Comparison of ENCODE assay signal across 8 cellular contexts in the genomic region with DNA sequence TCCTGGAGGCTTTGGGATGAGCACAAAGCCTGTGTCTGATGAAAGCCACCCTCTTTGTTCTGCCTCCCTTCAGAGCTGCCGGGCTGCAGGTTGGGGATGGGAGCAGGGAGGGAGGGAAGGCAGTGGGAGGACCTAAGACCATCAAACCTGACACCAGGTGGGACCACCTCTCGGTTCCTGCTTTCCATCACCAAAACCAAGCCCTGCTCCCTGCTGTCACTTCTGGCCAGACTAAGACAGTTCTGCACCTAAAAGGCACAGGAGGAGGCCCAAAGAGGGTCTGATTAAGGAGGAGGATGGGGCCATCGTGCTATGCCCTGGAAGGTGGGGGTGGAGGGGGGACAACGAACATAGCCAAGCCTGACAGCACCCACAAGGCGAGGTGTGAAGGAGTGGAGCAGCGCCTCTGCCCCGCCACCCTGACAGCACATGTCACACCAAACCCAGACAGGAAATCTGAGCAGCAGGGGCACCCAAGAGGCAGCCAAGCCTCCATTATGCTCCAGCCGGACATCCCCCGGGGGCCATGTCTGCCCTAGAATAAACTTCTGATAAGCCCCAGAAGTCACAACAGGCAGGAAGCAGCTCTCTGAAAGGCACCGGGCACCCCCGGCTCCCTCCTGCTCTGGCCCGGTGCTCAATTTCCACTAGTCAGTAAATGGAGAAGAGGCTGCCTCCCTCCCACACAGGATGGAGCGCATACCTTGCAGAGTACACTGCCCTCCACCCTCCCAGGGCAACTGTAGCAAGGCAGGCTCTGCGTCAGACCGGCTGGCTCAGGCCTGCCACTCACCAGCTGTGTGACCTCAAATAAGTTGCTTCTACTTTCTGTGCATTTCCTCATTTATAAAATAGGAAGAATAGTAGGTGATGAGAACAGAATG. TPM values are rescaled to one million over a fixed set of nuclear protein-coding genes. Genes with fewer than 3 reads are reported as not detected.
DNase-seq lines count a peak whose midpoint lies in the region; ATAC-seq and TF ChIP-seq lines count a peak whose summit lies in the region.
"Had no signal": no experiment of that assay in that cellular context is flagged by ENCODE, and none has a peak within 500 bp of the region (broad histone marks: within the 10 kb centered on the region; RNA-seq: fewer than 3 reads in every experiment).

No MANE protein-coding gene starts in this region.

- no peak overlapping the region for H3K9ac ChIP-seq in SK-N-SH

- peaks cover 98% of the 10 kb centered on the region for H3K79me2 ChIP-seq in SK-N-SH (ENCODE audit: insufficient read depth)

- H2AFZ ChIP-seq in SK-N-SH (ENCODE audit: low read depth): no peak overlapping the region

- H3K4me1 ChIP-seq in SK-N-SH (ENCODE audit: control insufficient read depth in 1 of 2, insufficient read depth in 2 of 2, low read depth in 1 of 2, low read length in 1 of 2): peaks cover 35 to 70% of the 10 kb centered on the region in 2 experiments
- peaks cover 0 to 1% of the 10 kb centered on the region in 2 donors for H3K4me1 ChIP-seq in aorta (ENCODE audit: control insufficient read depth in 1 of 2, insufficient read depth in 2 of 2, low read length in 2 of 2)

- H3F3A ChIP-seq in SK-N-SH (replicated peaks; ENCODE audit: insufficient read depth): peaks cover 10% of the 10 kb centered on the region

- peaks cover 93% of the 10 kb centered on the region for H4K20me1 ChIP-seq in SK-N-SH (ENCODE audit: insufficient read depth)

- H3K4me3 Mint-ChIP-seq in effector memory CD8-positive, alpha-beta T cell: peak overlapping the region; percentile 61 to 78
- H3K4me3 Mint-ChIP-seq: T-helper 1 cell treated with Interleukin-12 subunit alpha and Interleukin-12 subunit beta and Interleukin-4 antibody, amounts not matched to agents 30 μg/mL and 1 μg/mL, for 36 hours had no signal

- POLR2A ChIA-PET in SK-N-SH (lab: Yijun Ruan, JAX): interaction anchor here (0.6 to 1.6 kb wide), 5 partner anchors 10 to 152 kb away, joined by 3 to 9 read pairs (median 4); a partner anchor contains a TSS

- H3K9me3 Mint-ChIP-seq in effector memory CD8-positive, alpha-beta T cell: no peaks in the 10 kb centered on the region
- H3K9me3 Mint-ChIP-seq: T-helper 1 cell treated with Interleukin-12 subunit alpha and Interleukin-12 subunit beta and Interleukin-4 antibody, amounts not matched to agents 30 μg/mL and 1 μg/mL, for 36 hours had no signal

- no peak overlapping the region for H3K4me3 ChIP-seq in SK-N-SH (ENCODE audit: low read depth in 2 of 2, low read length in 1 of 2)
- H3K4me3 ChIP-seq in aorta (ENCODE audit: low read length in 2 of 2): no peak overlapping the region

- peak; percentile 29 for TF ChIP-seq RAD21 in SK-N-SH (IDR thresholded peaks at IDR 0.05; ENCODE audit: low read length)

- DNase-seq in SK-N-SH: peak; percentile 80
- peak; percentile 75 to 79 (median 77) for DNase-seq in effector memory CD8-positive, alpha-beta T cell
- DNase-seq in myocyte (ENCODE audit: low read depth): peak; percentile 24
- DNase-seq in aorta: peak in 1 of 2 donors; percentile 60
- DNase-seq in NCI-H1436 (lab: John Stamatoyannopoulos, UW): no peak

- 42% methylated on average over 11 of the region's 15 CpGs for WGBS in SK-N-SH (ENCODE audit: low lambda C conversion rate)
- 25 to 29% methylated on average over 15 of the region's 15 CpGs for WGBS in aorta, 2 donors

- peak overlapping the region; percentile 52; the same call in 1 of the 2 replicates for H3K4me2 ChIP-seq in SK-N-SH

- H3K27me3 Mint-ChIP-seq in effector memory CD8-positive, alpha-beta T cell: no peaks in the 10 kb centered on the region

- H3K27me3 ChIP-seq in SK-N-SH (ENCODE audit: insufficient read depth) (no peaks in the 10 kb centered on the region), aorta (ENCODE audit: control insufficient read depth in 1 of 2, insufficient read depth in 2 of 2, low read length in 1 of 2) (no peaks in the 10 kb centered on the region)

- CTCF ChIA-PET in SK-N-SH (lab: Yijun Ruan, JAX): interaction anchor here (0.8 to 1.4 kb wide), 4 partner anchors 8 to 106 kb away, joined by 3 to 4 read pairs (median 4); a partner anchor contains a TSS

- H3K9me2 ChIP-seq in SK-N-SH: no peaks in the 10 kb centered on the region

- H3K36me3 ChIP-seq in SK-N-SH (replicated peaks in 1 of 2; ENCODE audit: control insufficient read depth in 1 of 2, insufficient read depth in 2 of 2, low read length in 1 of 2) (no peaks in the 10 kb centered on the region), aorta (ENCODE audit: control insufficient read depth in 1 of 2, insufficient read depth in 2 of 2, low read length in 1 of 2) (no peaks in the 10 kb centered on the region)

- peaks cover 22% of the 10 kb centered on the region for H3K36me3 Mint-ChIP-seq in effector memory CD8-positive, alpha-beta T cell (ENCODE audit: insufficient read depth)

- ATAC-seq in GM18907 (IDR thresholded peaks at IDR 0.05; ENCODE audit: unreplicated experiment): peak; percentile 54
- peak; percentile 44 for ATAC-seq in HG02943 (IDR thresholded peaks at IDR 0.05; ENCODE audit: low read depth, unreplicated experiment)
- peak; percentile 84 for ATAC-seq in effector memory CD8-positive, alpha-beta T cell (replicated peaks)
- peak; percentile 39 for ATAC-seq in aorta (ENCODE audit: low FRiP score)

- H3K27ac Mint-ChIP-seq in effector memory CD8-positive, alpha-beta T cell: peak overlapping the region; percentile 95 to 97
- H3K27ac Mint-ChIP-seq: T-helper 1 cell treated with Interleukin-12 subunit alpha and Interleukin-12 subunit beta and Interleukin-4 antibody, amounts not matched to agents 30 μg/mL and 1 μg/mL, for 36 hours had no signal

- no peak for TF ChIP-seq CTCF in SK-N-SH (IDR thresholded peaks at IDR 0.05)

- peak overlapping the region; percentile 28 to 99; a peak in 3 of 4 replicates for H3K27ac ChIP-seq in SK-N-SH (ENCODE audit: low read depth in 2 of 2, low read length in 1 of 2)
- H3K27ac ChIP-seq in aorta (ENCODE audit: low read depth in 1 of 2, low read length in 2 of 2): no peak overlapping the region

- peak in 1 of 2 experiments; percentile 87; a peak in 2 of 4 replicates for TF ChIP-seq EP300 in SK-N-SH (IDR thresholded peaks at IDR 0.05; ENCODE audit: borderline replicate concordance in 1 of 2, low read depth in 1 of 2, low read length in 1 of 2)

- intact Hi-C loops in aorta (cut with DNase I): no loop called here

- peaks cover 52 to 53% of the 10 kb centered on the region in 2 donors for H3K4me1 Mint-ChIP-seq in effector memory CD8-positive, alpha-beta T cell (ENCODE audit: low read depth in 2 of 2)

- H3K9me3 ChIP-seq in SK-N-SH: no peaks in the 10 kb centered on the region
- H3K9me3 ChIP-seq in aorta (ENCODE audit: control insufficient read depth, low read length): no peaks in the 10 kb centered on the region

TF ChIP-seq in SK-N-SH, 30 proteins besides CTCF, POLR2A, EP300 and RAD21 (continues in another document):
- TF ChIP-seq MXI1 (IDR thresholded peaks at IDR 0.05; ENCODE audit: low read depth, low read length) (peak; percentile 83; the same call in 1 of the 2 replicates), TAF1 (IDR thresholded peaks at IDR 0.05; ENCODE audit: borderline replicate concordance, low read depth, low read length) (no peak), MEF2A (IDR thresholded peaks at IDR 0.05; ENCODE audit: borderline replicate concordance, low read depth) (no peak), TCF12 (IDR thresholded peaks at IDR 0.05) (peak; percentile 15; the same call in 1 of the 2 replicates), NRF1 (IDR thresholded peaks at IDR 0.05; ENCODE audit: low read depth, low read length) (no peak), NFIC (IDR thresholded peaks at IDR 0.05; ENCODE audit: borderline replicate concordance) (no peak), TEAD4 (IDR thresholded peaks at IDR 0.05; ENCODE audit: borderline replicate concordance, insufficient read depth) (no peak), GABPA (IDR thresholded peaks at IDR 0.05; ENCODE audit: low read depth) (no peak), YY1 (IDR thresholded peaks at IDR 0.05; ENCODE audit: low read depth) (no peak), SIN3A (IDR thresholded peaks at IDR 0.05; ENCODE audit: borderline replicate concordance, low read depth, low read length) (no peak), JUND (IDR thresholded peaks at IDR 0.05) (no peak), SMC3 (IDR thresholded peaks at IDR 0.05; ENCODE audit: low read depth, low read length) (no peak; the same call in 1 of the 2 replicates), FOXM1 (IDR thresholded peaks at IDR 0.05; ENCODE audit: low read depth) (no peak), FOXJ3 (CRISPR knock-in tag; IDR thresholded peaks at IDR 0.05) (peak; percentile 35; the same call in 1 of the 2 replicates), RCOR1 (IDR thresholded peaks at IDR 0.05; ENCODE audit: low read length) (peak; percentile 91)
- TF ChIP-seq, protein P1, sequence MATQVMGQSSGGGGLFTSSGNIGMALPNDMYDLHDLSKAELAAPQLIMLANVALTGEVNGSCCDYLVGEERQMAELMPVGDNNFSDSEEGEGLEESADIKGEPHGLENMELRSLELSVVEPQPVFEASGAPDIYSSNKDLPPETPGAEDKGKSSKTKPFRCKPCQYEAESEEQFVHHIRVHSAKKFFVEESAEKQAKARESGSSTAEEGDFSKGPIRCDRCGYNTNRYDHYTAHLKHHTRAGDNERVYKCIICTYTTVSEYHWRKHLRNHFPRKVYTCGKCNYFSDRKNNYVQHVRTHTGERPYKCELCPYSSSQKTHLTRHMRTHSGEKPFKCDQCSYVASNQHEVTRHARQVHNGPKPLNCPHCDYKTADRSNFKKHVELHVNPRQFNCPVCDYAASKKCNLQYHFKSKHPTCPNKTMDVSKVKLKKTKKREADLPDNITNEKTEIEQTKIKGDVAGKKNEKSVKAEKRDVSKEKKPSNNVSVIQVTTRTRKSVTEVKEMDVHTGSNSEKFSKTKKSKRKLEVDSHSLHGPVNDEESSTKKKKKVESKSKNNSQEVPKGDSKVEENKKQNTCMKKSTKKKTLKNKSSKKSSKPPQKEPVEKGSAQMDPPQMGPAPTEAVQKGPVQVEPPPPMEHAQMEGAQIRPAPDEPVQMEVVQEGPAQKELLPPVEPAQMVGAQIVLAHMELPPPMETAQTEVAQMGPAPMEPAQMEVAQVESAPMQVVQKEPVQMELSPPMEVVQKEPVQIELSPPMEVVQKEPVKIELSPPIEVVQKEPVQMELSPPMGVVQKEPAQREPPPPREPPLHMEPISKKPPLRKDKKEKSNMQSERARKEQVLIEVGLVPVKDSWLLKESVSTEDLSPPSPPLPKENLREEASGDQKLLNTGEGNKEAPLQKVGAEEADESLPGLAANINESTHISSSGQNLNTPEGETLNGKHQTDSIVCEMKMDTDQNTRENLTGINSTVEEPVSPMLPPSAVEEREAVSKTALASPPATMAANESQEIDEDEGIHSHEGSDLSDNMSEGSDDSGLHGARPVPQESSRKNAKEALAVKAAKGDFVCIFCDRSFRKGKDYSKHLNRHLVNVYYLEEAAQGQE (IDR thresholded peaks at IDR 0.05; ENCODE audit: low read depth, low read length): no peak

RNA-seq across cellular contexts. Expression of a gene that starts 48.9 kb away (rescaled TPM):
- polyA plus RNA-seq in SK-N-SH (2012; rRNA removed): 15.3 and 31.3 TPM in 2 replicates
- polyA plus RNA-seq in SK-N-SH (2012; cell fraction: cytosol; rRNA removed): 17.4 and 24.5 TPM in 2 replicates
- 61.3 and 63.0 TPM in 2 replicates for polyA plus RNA-seq in SK-N-SH (2012; cell fraction: nucleus; rRNA removed)
- total RNA-seq in myocyte: 12.2 and 15.1 TPM in 2 replicates
- 33.7 TPM for polyA plus RNA-seq in myocyte (2012)
- 10 to 100 TPM; 50.5 to 70.6 TPM for total RNA-seq in aorta
- polyA plus RNA-seq in aorta: 10 to 100 TPM; 10.0 to 20.3 TPM

Comparison
In these comparisons a context has a peak if more than half of its experiments do, and no peak if none do; other contexts are left out.
1. H3K27ac ChIP-seq: peak in SK-N-SH (2 of 2); none in aorta (0 of 2).
2. Peak in every context shown above with its lines, with median percentiles within 50 percentile points of each other: ATAC-seq.